Comparison of ENCODE assay signal across 8 cellular contexts in genomic region chr3:41881233-41881821, GRCh38.
DNase-seq lines count a peak whose midpoint lies in the region; ATAC-seq and TF ChIP-seq lines count a peak whose summit lies in the region.

No MANE protein-coding gene starts in this region.

- TF ChIP-seq CTCF in HCT116 (IDR thresholded peaks at IDR 0.05 in 2 of 3, conservative IDR thresholded peaks at IDR 0.05 in 1 of 3; ENCODE audit: borderline replicate concordance in 1 of 3, insufficient read depth in 1 of 3, low read depth in 2 of 3, low read length in 2 of 3) (peak; percentile 51 to 77 (median 69); a peak in 5 of 6 replicates), fibroblast of mammary gland (conservative IDR thresholded peaks at IDR 0.05; ENCODE audit: control insufficient read depth, insufficient read depth, low read depth, low read length) (peak; percentile 58), psoas muscle (IDR thresholded peaks at IDR 0.05) (peak; percentile 75)

- no peak overlapping the region for H2AFZ ChIP-seq in HCT116 (ENCODE audit: low read depth, low read length, poor library complexity, severe bottlenecking)

- WGBS in psoas muscle, 3 donors = 58 to 59% (median 59%) methylated on average over 3 of the region's 3 CpGs

- H3K27me3 ChIP-seq in HCT116 (ENCODE audit: insufficient read depth, low read length) (no peaks in the 10 kb centered on the region), psoas muscle (ENCODE audit: insufficient read depth in 3 of 3, low read length in 2 of 3) (no peaks in the 10 kb centered on the region)

- H3K9ac ChIP-seq in HCT116 (ENCODE audit: low read length) = no peak overlapping the region

- peak; percentile 29 for DNase-seq in COLO829 (ENCODE audit: low spot score)
- no peak for DNase-seq in HCT116 (ENCODE audit: low read depth, low spot score)
- DNase-seq in RPMI8226 = peak; percentile 54
- peak; percentile 51 for DNase-seq in fibroblast of mammary gland (ENCODE audit: low read depth)
- no peak for DNase-seq in psoas muscle
- DNase-seq in left colon = no peak

- H3K27ac ChIP-seq in HCT116 (ENCODE audit: low read depth, low read length) (no peak overlapping the region), psoas muscle (no peak overlapping the region)

- H3K9me2 ChIP-seq in HCT116 (ENCODE audit: insufficient read depth) = no peaks in the 10 kb centered on the region

- BruUV-seq in HCT116 (replicated peaks; lab: Mats Ljungman, UMichigan) = no TSS peak

- TF ChIP-seq RAD21 in HCT116 (IDR thresholded peaks at IDR 0.05; ENCODE audit: low read depth) = peak; percentile 85

- no peak for TF ChIP-seq POLR2A in HCT116 (IDR thresholded peaks at IDR 0.05; ENCODE audit: borderline replicate concordance, extremely low read depth, insufficient read depth, insufficient read length)

- H3K4me1 ChIP-seq in HCT116 (ENCODE audit: control insufficient read depth in 1 of 2, insufficient read depth in 2 of 2, low read length in 2 of 2) (no peaks in the 10 kb centered on the region), psoas muscle (no peaks in the 10 kb centered on the region)

- POLR2A ChIA-PET in HCT116 (lab: Charles Lee) = no interaction called here

- CTCF ChIA-PET in HCT116 (lab: Charles Lee) = no interaction called here

- H3K4me2 ChIP-seq in HCT116 (ENCODE audit: low read length) = no peak overlapping the region

- no peaks in the 10 kb centered on the region for H3K79me2 ChIP-seq in HCT116 (ENCODE audit: insufficient read depth, low read length)

- H4K20me1 ChIP-seq in HCT116 (ENCODE audit: insufficient read depth) = no peaks in the 10 kb centered on the region

- intact Hi-C loops in HCT116 (cut with micrococcal nuclease) (loop anchor here (1.0 to 5.0 kb wide), 5 partner anchors 187 to 1684 kb away; no protein-coding TSS in a partner anchor), psoas muscle (cut with DNase I) (loop anchor here (2.0 to 10.0 kb wide), 5 partner anchors 1299 to 1554 kb away; partner anchors contain the start of gene RPL14 (in 1 of the 2)), left colon (cut with DNase I, micrococcal nuclease) (loop anchor here (5.0 to 10.0 kb wide), 3 partner anchors 1167 to 1299 kb away; no protein-coding TSS in a partner anchor)

- H3K4me3 ChIP-seq in HCT116 (replicated peaks in 1 of 2; ENCODE audit: low read depth in 1 of 2, low read length in 2 of 2) (no peak overlapping the region), fibroblast of mammary gland (ENCODE audit: control insufficient read depth, low read depth, low read length) (no peak overlapping the region), psoas muscle (no peak overlapping the region)

- H3K9me3 ChIP-seq in HCT116 (ENCODE audit: control insufficient read depth in 1 of 2, insufficient read depth in 1 of 2, low read depth in 1 of 2, low read length in 2 of 2) = no peaks in the 10 kb centered on the region
- no peaks in the 10 kb centered on the region for H3K9me3 ChIP-seq in psoas muscle

- no peak for ATAC-seq in HCT116
- ATAC-seq in psoas muscle = peak in 1 of 4 donors; percentile 60
- ATAC-seq in GM18909 (IDR thresholded peaks at IDR 0.05; ENCODE audit: poor library complexity, unreplicated experiment) = no peak
- no peak for ATAC-seq in left colon
- no peak for ATAC-seq in GM21825 (IDR thresholded peaks at IDR 0.05; ENCODE audit: unreplicated experiment)

- RAD21 ChIA-PET in HCT116 (lab: Charles Lee; ENCODE audit: low non-redundant PET in 1 of 2, low total read pairs in 2 of 2, uncharacterized antibody in 2 of 2, unreplicated experiment in 2 of 2) = no interaction called here

- H3K36me3 ChIP-seq in HCT116 (ENCODE audit: control insufficient read depth in 1 of 2, insufficient read depth in 2 of 2, low read length in 2 of 2) = no peaks in the 10 kb centered on the region
- H3K36me3 ChIP-seq in psoas muscle (ENCODE audit: insufficient read depth in 1 of 2, low read depth in 1 of 2) = no peaks in the 10 kb centered on the region

TF ChIP-seq in HCT116, 20 proteins besides CTCF, POLR2A, EP300 and RAD21:
- TF ChIP-seq SP1 (IDR thresholded peaks at IDR 0.05; ENCODE audit: low read depth) = no peak
- no peak for TF ChIP-seq ELF1 (IDR thresholded peaks at IDR 0.05; ENCODE audit: borderline replicate concordance, low read depth)
- no peak for TF ChIP-seq ATF3 (IDR thresholded peaks at IDR 0.05)
- TF ChIP-seq TCF7L2 (IDR thresholded peaks at IDR 0.05; ENCODE audit: borderline replicate concordance, extremely low read depth, insufficient read depth, insufficient read length) = no peak
- no peak for TF ChIP-seq SIN3A (IDR thresholded peaks at IDR 0.05; ENCODE audit: low read depth)
- no peak for TF ChIP-seq ZBTB33 (IDR thresholded peaks at IDR 0.05; ENCODE audit: extremely low read depth, insufficient replicate concordance, low read length)
- TF ChIP-seq REST (IDR thresholded peaks at IDR 0.05; ENCODE audit: low read depth) = no peak
- no peak for TF ChIP-seq MAX (IDR thresholded peaks at IDR 0.05)
- TF ChIP-seq ZNF274 (IDR thresholded peaks at IDR 0.05; ENCODE audit: low read depth, low read length) = no peak
- no peak for TF ChIP-seq FOSL1 (IDR thresholded peaks at IDR 0.05; ENCODE audit: low read depth)
- no peak for TF ChIP-seq CEBPB (IDR thresholded peaks at IDR 0.05; ENCODE audit: low read depth)

Comparison
In these comparisons a context has a peak if more than half of its experiments do, and no peak if none do; other contexts are left out.
1. DNase-seq: peak in COLO829 (single experiment), RPMI8226 (single experiment) and fibroblast of mammary gland (single experiment); none in HCT116 (single experiment), psoas muscle (0 of 2) and left colon (0 of 2).
2. Peak in every context shown above with its lines, with median percentiles within 50 percentile points of each other: CTCF ChIP-seq.